Comparison of ENCODE assay signal across 25 cellular contexts in the genomic region with DNA sequence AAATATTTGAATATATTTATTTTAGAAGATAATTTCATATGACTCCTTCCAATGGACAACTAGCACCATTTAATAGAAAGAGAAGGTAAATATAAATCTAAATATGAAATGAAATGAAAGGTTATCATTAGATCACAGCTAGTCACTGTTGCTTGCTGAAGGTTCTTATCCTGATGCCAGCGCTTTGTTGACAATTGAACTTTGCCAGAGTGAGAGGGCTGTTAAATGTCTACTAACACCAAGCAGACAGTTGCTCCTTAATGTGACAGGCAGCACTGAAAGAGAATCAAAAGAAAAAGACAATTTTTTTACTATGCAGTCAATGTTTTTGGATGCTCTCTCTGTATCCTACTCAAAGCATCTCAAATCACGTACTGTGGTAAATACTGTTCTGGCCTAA.
"Had no signal": no experiment of that assay in that cellular context is flagged by ENCODE, and none has a peak within 500 bp of the region (broad histone marks: within the 10 kb centered on the region; RNA-seq: fewer than 3 reads in every experiment).

No MANE protein-coding gene starts in this region.

- H3K27ac ChIP-seq: body of pancreas, coronary artery, dorsolateral prefrontal cortex had no signal

- H3K9me3 ChIP-seq: body of pancreas had no signal

- H3K4me1 ChIP-seq: body of pancreas had no signal

- DNase-seq: activated CD4-positive, alpha-beta memory T cell treated with anti-CD3 and anti-CD28 coated beads, Interleukin-2, amount 10 ng/mL, durations not matched to agents 7 days and 5 days; activated CD4-positive, alpha-beta T cell treated with anti-CD3 and anti-CD28 coated beads for 1 hour; activated CD4-positive, alpha-beta T cell treated with anti-CD3 and anti-CD28 coated beads for 4 hours; activated CD4-positive, alpha-beta T cell treated with anti-CD3 and anti-CD28 coated beads, Interleukin-2, amount 10 ng/mL, durations not matched to agents 7 days and 5 days; activated CD4-positive, alpha-beta T cell treated with anti-CD3 and anti-CD28 coated beads, Interleukin-2, amount 50 U/mL, for 4 hours; activated CD8-positive, alpha-beta memory T cell treated with anti-CD3 and anti-CD28 coated beads, Interleukin-2, amount 50 U/mL, for 48 hours; activated effector memory CD4-positive, alpha-beta T cell treated with Interleukin-2 at 50 U/mL for 16 hours; activated gamma-delta T cell treated with Interleukin-2 at 50 U/mL for 16 hours; activated naive CD4-positive, alpha-beta T cell treated with anti-CD3 and anti-CD28 coated beads, Interleukin-2, amount 50 U/mL, for 16 hours; activated naive CD4-positive, alpha-beta T cell treated with Interleukin-2 at 50 U/mL for 16 hours; activated T-cell treated with anti-CD3 and anti-CD28 coated beads, Interleukin-2, amount 50 U/mL, for 4 hours; amygdala; aorta; body of pancreas; dorsolateral prefrontal cortex; effector memory CD4-positive, alpha-beta T cell; endodermal cell; foreskin fibroblast; glutamatergic neuron; T-helper 2 cell had no signal

- H3K27me3 ChIP-seq: body of pancreas, dorsolateral prefrontal cortex had no signal

- FAIRE-seq: frontal cortex had no signal

- H3K4me3 ChIP-seq: body of pancreas, coronary artery, dorsolateral prefrontal cortex had no signal

- ATAC-seq: activated T-cell treated with anti-CD3 and anti-CD28 coated beads, Interleukin-2, amount 50 U/mL, for 4 hours; activated T-helper 17 cell treated with anti-CD3 and anti-CD28 coated beads, Interleukin-2, amount 50 U/mL, for 72 hours; body of pancreas; esophagus mucosa; WTC11 had no signal
